ENCODE assay signal across 10 cellular contexts in genomic region chr10:131242007-131242406, GRCh38.
DNase-seq lines count a peak whose midpoint lies in the region; ATAC-seq and TF ChIP-seq lines count a peak whose summit lies in the region.
"Had no signal": no experiment of that assay in that cellular context is flagged by ENCODE, and none has a peak within 500 bp of the region (broad histone marks: within the 10 kb centered on the region; RNA-seq: fewer than 3 reads in every experiment).

No MANE protein-coding gene starts in this region.

- H3K4me2 ChIP-seq in OCI-LY7 (ENCODE audit: low read length): no peak overlapping the region

- no peaks in the 10 kb centered on the region for H3K79me2 ChIP-seq in OCI-LY7 (ENCODE audit: insufficient read depth, low read depth, low read length)

- no peak overlapping the region for H2AFZ ChIP-seq in OCI-LY7 (ENCODE audit: low read length)

- H3K9me2 ChIP-seq in OCI-LY7 (ENCODE audit: insufficient read depth, low read length): no peaks in the 10 kb centered on the region

- H3K27ac ChIP-seq in A673 (ENCODE audit: low read depth, low read length, poor library complexity, severe bottlenecking) (no peak overlapping the region), OCI-LY7 (ENCODE audit: low read depth, low read length, poor library complexity, severe bottlenecking) (no peak overlapping the region), ascending aorta (no peak overlapping the region)
- H3K27ac ChIP-seq: Peyer's patch had no signal

- H3K4me3 ChIP-seq in A673 (ENCODE audit: low read depth, low read length, poor library complexity, severe bottlenecking) (no peak overlapping the region), OCI-LY7 (ENCODE audit: low read depth, low read length, poor library complexity, severe bottlenecking) (no peak overlapping the region), ascending aorta (no peak overlapping the region)
- H3K4me3 ChIP-seq: Peyer's patch had no signal

- TF ChIP-seq CTCF in A673 (conservative IDR thresholded peaks at IDR 0.05; ENCODE audit: low read depth, low read length): peak; percentile 66
- 0 out of 2 replicates have a peak, but pooled peaks have one; percentile 28 for TF ChIP-seq CTCF in OCI-LY7 (conservative IDR thresholded peaks at IDR 0.05; ENCODE audit: low read length)
- TF ChIP-seq CTCF in ascending aorta (IDR thresholded peaks at IDR 0.05): no peak

- POLR2A ChIA-PET in A673 (lab: Charles Lee; ENCODE audit: low non-redundant PET) (no interaction called here), OCI-LY7 (lab: Charles Lee) (no interaction called here)

- H3K4me1 ChIP-seq in A673 (ENCODE audit: insufficient read depth, low read length, poor library complexity, severe bottlenecking) (no peaks in the 10 kb centered on the region), OCI-LY7 (ENCODE audit: insufficient read depth, low read length, poor library complexity, severe bottlenecking) (no peaks in the 10 kb centered on the region), ascending aorta (no peaks in the 10 kb centered on the region)
- H3K4me1 ChIP-seq: Peyer's patch had no signal

- H3K36me3 ChIP-seq in A673 (ENCODE audit: insufficient read depth, low read length, poor library complexity, severe bottlenecking): no peaks in the 10 kb centered on the region
- H3K36me3 ChIP-seq in OCI-LY7 (ENCODE audit: insufficient read depth, low read length): no peaks in the 10 kb centered on the region
- no peaks in the 10 kb centered on the region for H3K36me3 ChIP-seq in ascending aorta
- H3K36me3 ChIP-seq: Peyer's patch had no signal

- H3K27me3 ChIP-seq in A673 (replicated peaks; ENCODE audit: insufficient read depth, low read depth, low read length, poor library complexity) (no peaks in the 10 kb centered on the region), ascending aorta (no peaks in the 10 kb centered on the region)
- H3K27me3 ChIP-seq: Peyer's patch had no signal

- intact Hi-C loops in A673 (cut with micrococcal nuclease; ENCODE audit: unreplicated experiment) (no loop called here), OCI-LY7 (cut with micrococcal nuclease; ENCODE audit: unreplicated experiment) (no loop called here), ascending aorta (cut with DNase I) (no loop called here)

- H4K20me1 ChIP-seq in OCI-LY7 (ENCODE audit: insufficient read depth, low read length): no peaks in the 10 kb centered on the region

- BruUV-seq in A673 (replicated peaks; lab: Mats Ljungman, UMichigan) (no TSS peak), OCI-LY7 (replicated peaks; lab: Mats Ljungman, UMichigan) (no TSS peak)

- ATAC-seq in GM18858 (IDR thresholded peaks at IDR 0.05; ENCODE audit: unreplicated experiment) (no peak), GM18498 (IDR thresholded peaks at IDR 0.05; ENCODE audit: unreplicated experiment) (no peak)
- ATAC-seq: stimulated activated effector memory CD8-positive, alpha-beta T cell treated with anti-CD3 and anti-CD28 coated beads, Interleukin-12 subunit alpha, Interleukin-12 subunit beta, amount 100 ng/mL, for 72 hours had no signal

- H3K9me3 ChIP-seq in A673 (ENCODE audit: low read depth, low read length, poor library complexity, severe bottlenecking) (no peaks in the 10 kb centered on the region), OCI-LY7 (ENCODE audit: low read length) (no peaks in the 10 kb centered on the region), ascending aorta (no peaks in the 10 kb centered on the region)
- H3K9me3 ChIP-seq: Peyer's patch had no signal

- peak; percentile 48 for DNase-seq in A673 (ENCODE audit: low spot score)
- DNase-seq in ELF-1 (ENCODE audit: low read depth, low spot score): peak; percentile 59
- DNase-seq in OCI-LY7 (ENCODE audit: low spot score): no peak
- DNase-seq in iris pigment epithelial cell (ENCODE audit: low read depth): peak; percentile 1
- DNase-seq in activated T-cell treated with anti-CD3 and anti-CD28 coated beads, Interleukin-2, amount 50 U/mL, for 1 hour: no peak
- no peak for DNase-seq in ascending aorta (ENCODE audit: low spot score in 2 of 2)
- DNase-seq: Peyer's patch had no signal

- CTCF ChIA-PET in A673 (lab: Charles Lee) (no interaction called here), OCI-LY7 (lab: Charles Lee; ENCODE audit: unreplicated experiment) (no interaction called here)

Comparison
In these comparisons a context has a peak if more than half of its experiments do, and no peak if none do; other contexts are left out.
1. DNase-seq: peak in A673 (single experiment), ELF-1 (single experiment) and iris pigment epithelial cell (single experiment); none in OCI-LY7 (single experiment), activated T-cell treated with anti-CD3 and anti-CD28 coated beads, Interleukin-2, amount 50 U/mL, for 1 hour (single experiment) and ascending aorta (0 of 2).
2. CTCF ChIP-seq: peak in A673 (single experiment) and OCI-LY7 (single experiment); none in ascending aorta (0 of 3).